1 cellular context compared by ENCODE assay signal in the genomic region with DNA sequence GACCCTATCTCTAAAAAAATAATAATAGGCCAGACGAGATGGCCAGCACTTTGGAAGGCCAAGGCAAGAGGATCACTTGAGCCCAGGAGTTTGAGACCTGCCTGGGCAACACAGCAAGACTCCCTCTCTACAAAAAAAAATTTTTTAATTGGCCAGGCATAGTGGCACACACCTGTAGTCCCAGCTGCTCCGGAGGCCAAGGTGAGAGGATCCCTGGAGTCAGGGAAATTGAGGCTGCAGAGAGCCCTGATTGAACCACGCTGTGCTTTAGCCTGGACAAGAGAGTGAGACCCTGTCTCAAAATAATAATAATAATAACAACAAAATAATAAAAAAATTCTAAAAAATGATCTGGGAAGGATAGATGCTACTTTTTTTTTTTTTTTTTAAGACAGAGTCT.
TF ChIP-seq lines count a peak whose summit lies in the region.

No MANE protein-coding gene starts in this region.

TF ChIP-seq in GM23338, 12 proteins besides CTCF, POLR2A, EP300 and RAD21 (continued from another document):
- TF ChIP-seq, protein P1, sequence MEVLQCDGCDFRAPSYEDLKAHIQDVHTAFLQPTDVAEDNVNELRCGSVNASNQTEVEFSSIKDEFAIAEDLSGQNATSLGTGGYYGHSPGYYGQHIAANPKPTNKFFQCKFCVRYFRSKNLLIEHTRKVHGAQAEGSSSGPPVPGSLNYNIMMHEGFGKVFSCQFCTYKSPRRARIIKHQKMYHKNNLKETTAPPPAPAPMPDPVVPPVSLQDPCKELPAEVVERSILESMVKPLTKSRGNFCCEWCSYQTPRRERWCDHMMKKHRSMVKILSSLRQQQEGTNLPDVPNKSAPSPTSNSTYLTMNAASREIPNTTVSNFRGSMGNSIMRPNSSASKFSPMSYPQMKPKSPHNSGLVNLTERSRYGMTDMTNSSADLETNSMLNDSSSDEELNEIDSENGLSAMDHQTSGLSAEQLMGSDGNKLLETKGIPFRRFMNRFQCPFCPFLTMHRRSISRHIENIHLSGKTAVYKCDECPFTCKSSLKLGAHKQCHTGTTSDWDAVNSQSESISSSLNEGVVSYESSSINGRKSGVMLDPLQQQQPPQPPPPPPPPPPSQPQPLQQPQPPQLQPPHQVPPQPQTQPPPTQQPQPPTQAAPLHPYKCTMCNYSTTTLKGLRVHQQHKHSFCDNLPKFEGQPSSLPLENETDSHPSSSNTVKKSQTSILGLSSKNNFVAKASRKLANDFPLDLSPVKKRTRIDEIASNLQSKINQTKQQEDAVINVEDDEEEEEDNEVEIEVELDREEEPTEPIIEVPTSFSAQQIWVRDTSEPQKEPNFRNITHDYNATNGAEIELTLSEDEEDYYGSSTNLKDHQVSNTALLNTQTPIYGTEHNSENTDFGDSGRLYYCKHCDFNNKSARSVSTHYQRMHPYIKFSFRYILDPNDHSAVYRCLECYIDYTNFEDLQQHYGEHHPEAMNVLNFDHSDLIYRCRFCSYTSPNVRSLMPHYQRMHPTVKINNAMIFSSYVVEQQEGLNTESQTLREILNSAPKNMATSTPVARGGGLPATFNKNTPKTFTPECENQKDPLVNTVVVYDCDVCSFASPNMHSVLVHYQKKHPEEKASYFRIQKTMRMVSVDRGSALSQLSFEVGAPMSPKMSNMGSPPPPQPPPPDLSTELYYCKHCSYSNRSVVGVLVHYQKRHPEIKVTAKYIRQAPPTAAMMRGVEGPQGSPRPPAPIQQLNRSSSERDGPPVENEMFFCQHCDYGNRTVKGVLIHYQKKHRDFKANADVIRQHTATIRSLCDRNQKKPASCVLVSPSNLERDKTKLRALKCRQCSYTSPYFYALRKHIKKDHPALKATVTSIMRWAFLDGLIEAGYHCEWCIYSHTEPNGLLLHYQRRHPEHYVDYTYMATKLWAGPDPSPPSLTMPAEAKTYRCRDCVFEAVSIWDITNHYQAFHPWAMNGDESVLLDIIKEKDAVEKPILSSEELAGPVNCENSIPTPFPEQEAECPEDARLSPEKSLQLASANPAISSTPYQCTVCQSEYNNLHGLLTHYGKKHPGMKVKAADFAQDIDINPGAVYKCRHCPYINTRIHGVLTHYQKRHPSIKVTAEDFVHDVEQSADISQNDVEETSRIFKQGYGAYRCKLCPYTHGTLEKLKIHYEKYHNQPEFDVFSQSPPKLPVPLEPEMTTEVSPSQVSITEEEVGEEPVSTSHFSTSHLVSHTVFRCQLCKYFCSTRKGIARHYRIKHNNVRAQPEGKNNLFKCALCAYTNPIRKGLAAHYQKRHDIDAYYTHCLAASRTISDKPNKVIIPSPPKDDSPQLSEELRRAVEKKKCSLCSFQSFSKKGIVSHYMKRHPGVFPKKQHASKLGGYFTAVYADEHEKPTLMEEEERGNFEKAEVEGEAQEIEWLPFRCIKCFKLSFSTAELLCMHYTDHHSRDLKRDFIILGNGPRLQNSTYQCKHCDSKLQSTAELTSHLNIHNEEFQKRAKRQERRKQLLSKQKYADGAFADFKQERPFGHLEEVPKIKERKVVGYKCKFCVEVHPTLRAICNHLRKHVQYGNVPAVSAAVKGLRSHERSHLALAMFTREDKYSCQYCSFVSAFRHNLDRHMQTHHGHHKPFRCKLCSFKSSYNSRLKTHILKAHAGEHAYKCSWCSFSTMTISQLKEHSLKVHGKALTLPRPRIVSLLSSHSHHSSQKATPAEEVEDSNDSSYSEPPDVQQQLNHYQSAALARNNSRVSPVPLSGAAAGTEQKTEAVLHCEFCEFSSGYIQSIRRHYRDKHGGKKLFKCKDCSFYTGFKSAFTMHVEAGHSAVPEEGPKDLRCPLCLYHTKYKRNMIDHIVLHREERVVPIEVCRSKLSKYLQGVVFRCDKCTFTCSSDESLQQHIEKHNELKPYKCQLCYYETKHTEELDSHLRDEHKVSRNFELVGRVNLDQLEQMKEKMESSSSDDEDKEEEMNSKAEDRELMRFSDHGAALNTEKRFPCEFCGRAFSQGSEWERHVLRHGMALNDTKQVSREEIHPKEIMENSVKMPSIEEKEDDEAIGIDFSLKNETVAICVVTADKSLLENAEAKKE (CRISPR knock-in tag; IDR thresholded peaks at IDR 0.05), result no peak
- no peak for TF ChIP-seq JUNB (IDR thresholded peaks at IDR 0.05; ENCODE audit: unreplicated experiment)
- TF ChIP-seq, protein P2, sequence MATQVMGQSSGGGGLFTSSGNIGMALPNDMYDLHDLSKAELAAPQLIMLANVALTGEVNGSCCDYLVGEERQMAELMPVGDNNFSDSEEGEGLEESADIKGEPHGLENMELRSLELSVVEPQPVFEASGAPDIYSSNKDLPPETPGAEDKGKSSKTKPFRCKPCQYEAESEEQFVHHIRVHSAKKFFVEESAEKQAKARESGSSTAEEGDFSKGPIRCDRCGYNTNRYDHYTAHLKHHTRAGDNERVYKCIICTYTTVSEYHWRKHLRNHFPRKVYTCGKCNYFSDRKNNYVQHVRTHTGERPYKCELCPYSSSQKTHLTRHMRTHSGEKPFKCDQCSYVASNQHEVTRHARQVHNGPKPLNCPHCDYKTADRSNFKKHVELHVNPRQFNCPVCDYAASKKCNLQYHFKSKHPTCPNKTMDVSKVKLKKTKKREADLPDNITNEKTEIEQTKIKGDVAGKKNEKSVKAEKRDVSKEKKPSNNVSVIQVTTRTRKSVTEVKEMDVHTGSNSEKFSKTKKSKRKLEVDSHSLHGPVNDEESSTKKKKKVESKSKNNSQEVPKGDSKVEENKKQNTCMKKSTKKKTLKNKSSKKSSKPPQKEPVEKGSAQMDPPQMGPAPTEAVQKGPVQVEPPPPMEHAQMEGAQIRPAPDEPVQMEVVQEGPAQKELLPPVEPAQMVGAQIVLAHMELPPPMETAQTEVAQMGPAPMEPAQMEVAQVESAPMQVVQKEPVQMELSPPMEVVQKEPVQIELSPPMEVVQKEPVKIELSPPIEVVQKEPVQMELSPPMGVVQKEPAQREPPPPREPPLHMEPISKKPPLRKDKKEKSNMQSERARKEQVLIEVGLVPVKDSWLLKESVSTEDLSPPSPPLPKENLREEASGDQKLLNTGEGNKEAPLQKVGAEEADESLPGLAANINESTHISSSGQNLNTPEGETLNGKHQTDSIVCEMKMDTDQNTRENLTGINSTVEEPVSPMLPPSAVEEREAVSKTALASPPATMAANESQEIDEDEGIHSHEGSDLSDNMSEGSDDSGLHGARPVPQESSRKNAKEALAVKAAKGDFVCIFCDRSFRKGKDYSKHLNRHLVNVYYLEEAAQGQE (IDR thresholded peaks at IDR 0.05; ENCODE audit: unreplicated experiment), result no peak
